Comparison of ENCODE assay signal across 23 cellular contexts in genomic region chr6:122426597-122426996, GRCh38. TPM values are rescaled to one million over a fixed set of nuclear protein-coding genes. Genes with fewer than 3 reads are reported as not detected.
A peak's percentile ranks its signal among the peaks of the same experiment; 100 is the strongest.
DNase-seq lines count a peak whose midpoint lies in the region; ATAC-seq lines count a peak whose summit lies in the region.
"Had no signal": no experiment of that assay in that cellular context is flagged by ENCODE, and none has a peak within 500 bp of the region (broad histone marks: within the 10 kb centered on the region; RNA-seq: fewer than 3 reads in every experiment).

No MANE protein-coding gene starts in this region.

- no peaks in the 10 kb centered on the region for H3K9me3 ChIP-seq in CD4-positive, CD25-positive, alpha-beta regulatory T cell (ENCODE audit: control insufficient read depth in 2 of 2, low read length in 2 of 2)
- H3K9me3 ChIP-seq in SK-N-MC (ENCODE audit: low read depth, low read length): no peaks in the 10 kb centered on the region
- H3K9me3 ChIP-seq in naive thymus-derived CD4-positive, alpha-beta T cell (ENCODE audit: control insufficient read depth in 2 of 3, low read length in 3 of 3): no peaks in the 10 kb centered on the region
- H3K9me3 ChIP-seq: BLaER1 treated with 17β-estradiol and CSF1 and Interleukin-3, amounts not matched to agents 10 nM and 100 nM; SJCRH30 had no signal

- H3K27me3 ChIP-seq in CD4-positive, CD25-positive, alpha-beta regulatory T cell (ENCODE audit: control insufficient read depth, insufficient read depth, low read length): no peaks in the 10 kb centered on the region
- no peaks in the 10 kb centered on the region for H3K27me3 ChIP-seq in naive thymus-derived CD4-positive, alpha-beta T cell (ENCODE audit: control insufficient read depth in 2 of 2, insufficient read depth in 2 of 2, low read length in 2 of 2)
- H3K27me3 ChIP-seq: BLaER1 treated with 17β-estradiol and CSF1 and Interleukin-3, amounts not matched to agents 10 nM and 100 nM; SJCRH30 had no signal

- POLR2A ChIA-PET in naive thymus-derived CD4-positive, alpha-beta T cell (lab: Charles Lee): interaction anchor here (0.7 to 1.3 kb wide), 2 partner anchors 9 to 10 kb away, joined by 3 to 4 read pairs; no protein-coding TSS in a partner anchor

- H3K27ac Mint-ChIP-seq in activated T-cell treated with anti-CD3 and anti-CD28 coated beads, Interleukin-2, amount 50 U/mL, for 72 hours: peak overlapping the region; percentile 72
- peak overlapping the region in 2 of 3 donors; percentile 13 to 72 for H3K27ac Mint-ChIP-seq in CD4-positive, CD25-positive, alpha-beta regulatory T cell
- peak overlapping the region in 5 of 9 donors; percentile 25 to 49 (median 29) for H3K27ac Mint-ChIP-seq in naive thymus-derived CD4-positive, alpha-beta T cell
- H3K27ac Mint-ChIP-seq: GM23338, H9 had no signal

- H3K27me3 Mint-ChIP-seq in activated T-cell treated with anti-CD3 and anti-CD28 coated beads, Interleukin-2, amount 50 U/mL, for 72 hours (ENCODE audit: low read depth): no peaks in the 10 kb centered on the region
- no peaks in the 10 kb centered on the region for H3K27me3 Mint-ChIP-seq in activated T-cell treated with anti-CD3 and anti-CD28 coated beads, Interleukin-2, amount 50 U/mL, for 4 hours (ENCODE audit: low read depth)
- no peaks in the 10 kb centered on the region for H3K27me3 Mint-ChIP-seq in CD4-positive, CD25-positive, alpha-beta regulatory T cell
- no peaks in the 10 kb centered on the region for H3K27me3 Mint-ChIP-seq in naive thymus-derived CD4-positive, alpha-beta T cell
- H3K27me3 Mint-ChIP-seq: CD4-positive, alpha-beta memory T cell had no signal

- no peaks in the 10 kb centered on the region for H3K4me1 ChIP-seq in CD4-positive, CD25-positive, alpha-beta regulatory T cell (ENCODE audit: control insufficient read depth, insufficient read depth, low read length, poor library complexity, severe bottlenecking)
- no peaks in the 10 kb centered on the region for H3K4me1 ChIP-seq in naive thymus-derived CD4-positive, alpha-beta T cell (ENCODE audit: control insufficient read depth in 2 of 2, insufficient read depth in 2 of 2, low read length in 2 of 2)
- H3K4me1 ChIP-seq: SJCRH30 had no signal

- peaks cover 11 to 40% of the 10 kb centered on the region in 2 donors for H3K36me3 Mint-ChIP-seq in activated T-cell treated with anti-CD3 and anti-CD28 coated beads, Interleukin-2, amount 50 U/mL, for 72 hours (ENCODE audit: insufficient read depth in 2 of 2)
- H3K36me3 Mint-ChIP-seq in activated T-cell treated with anti-CD3 and anti-CD28 coated beads, Interleukin-2, amount 50 U/mL, for 4 hours (ENCODE audit: insufficient read depth): peaks cover 53% of the 10 kb centered on the region
- H3K36me3 Mint-ChIP-seq in CD4-positive, CD25-positive, alpha-beta regulatory T cell: peaks cover 49% of the 10 kb centered on the region
- peaks cover 16 to 76% (median 46%) of the 10 kb centered on the region in 5 donors for H3K36me3 Mint-ChIP-seq in naive thymus-derived CD4-positive, alpha-beta T cell

- no peak overlapping the region for H3K4me3 Mint-ChIP-seq in activated T-cell treated with anti-CD3 and anti-CD28 coated beads, Interleukin-2, amount 50 U/mL, for 72 hours
- no peak overlapping the region for H3K4me3 Mint-ChIP-seq in activated T-cell treated with anti-CD3 and anti-CD28 coated beads, Interleukin-2, amount 50 U/mL, for 4 hours
- no peak overlapping the region for H3K4me3 Mint-ChIP-seq in CD4-positive, CD25-positive, alpha-beta regulatory T cell
- no peak overlapping the region for H3K4me3 Mint-ChIP-seq in naive thymus-derived CD4-positive, alpha-beta T cell
- H3K4me3 Mint-ChIP-seq: CD4-positive, alpha-beta memory T cell; GM23338; H9 had no signal

- intact Hi-C loops in naive thymus-derived CD4-positive, alpha-beta T cell (cut with micrococcal nuclease): loop anchor here in 1 of 2 donors (2.0 kb wide), 1 partner anchor 46 kb away; no protein-coding TSS in a partner anchor

- peaks cover 39% of the 10 kb centered on the region for H3K36me3 ChIP-seq in CD4-positive, CD25-positive, alpha-beta regulatory T cell (ENCODE audit: control insufficient read depth, insufficient read depth, low read length)
- H3K36me3 ChIP-seq in SK-N-MC (ENCODE audit: insufficient read depth, low read length): peaks cover 90% of the 10 kb centered on the region
- H3K36me3 ChIP-seq in naive thymus-derived CD4-positive, alpha-beta T cell (ENCODE audit: control insufficient read depth in 2 of 3, insufficient read depth in 3 of 3, low read length in 3 of 3): peaks cover 0 to 44% (median 15%) of the 10 kb centered on the region in 3 experiments

- peaks cover 9% of the 10 kb centered on the region for H3K4me1 Mint-ChIP-seq in activated T-cell treated with anti-CD3 and anti-CD28 coated beads, Interleukin-2, amount 50 U/mL, for 72 hours (ENCODE audit: low read depth)
- H3K4me1 Mint-ChIP-seq in activated T-cell treated with anti-CD3 and anti-CD28 coated beads, Interleukin-2, amount 50 U/mL, for 4 hours (ENCODE audit: low read depth): peaks cover 3% of the 10 kb centered on the region
- peaks cover under 1 to 13% (median 11%) of the 10 kb centered on the region in 4 donors for H3K4me1 Mint-ChIP-seq in CD4-positive, CD25-positive, alpha-beta regulatory T cell
- H3K4me1 Mint-ChIP-seq in naive thymus-derived CD4-positive, alpha-beta T cell: peaks cover 5 to 31% (median 15%) of the 10 kb centered on the region in 7 donors
- H3K4me1 Mint-ChIP-seq: CD4-positive, alpha-beta memory T cell had no signal

- no peak overlapping the region for H3K4me3 ChIP-seq in CD4-positive, CD25-positive, alpha-beta regulatory T cell (ENCODE audit: low read depth, low read length)
- no peak overlapping the region for H3K4me3 ChIP-seq in SK-N-MC
- H3K4me3 ChIP-seq in naive thymus-derived CD4-positive, alpha-beta T cell (ENCODE audit: low read length): no peak overlapping the region
- H3K4me3 ChIP-seq: BLaER1 treated with 17β-estradiol and CSF1 and Interleukin-3, amounts not matched to agents 10 nM and 100 nM; GM23338; SJCRH30 had no signal

- no peak for DNase-seq in activated T-cell treated with anti-CD3 and anti-CD28 coated beads, Interleukin-2, amount 50 U/mL, for 72 hours
- DNase-seq in activated T-cell treated with anti-CD3 and anti-CD28 coated beads, Interleukin-2, amount 50 U/mL, for 4 hours: no peak
- DNase-seq in CD4-positive, CD25-positive, alpha-beta regulatory T cell: no peak
- no peak for DNase-seq in SK-N-MC (ENCODE audit: low read depth, low spot score)
- DNase-seq in naive thymus-derived CD4-positive, alpha-beta T cell: no peak
- DNase-seq in stimulated activated CD4-positive, alpha-beta T cell treated with anti-CD3 and anti-CD28 coated beads, Interleukin-12 subunit alpha, Interleukin-12 subunit beta, amount 100 ng/mL, for 4 hours: no peak
- DNase-seq: AML-193; CD4-positive, alpha-beta memory T cell; COR-L47; DMS53; H9; KG1; MM.1S; NCI-H2029; NCI-H446 treated with DMSO at 0.1 percent for 48 hours; NCI-H526; NCI-H82; NK-92 treated with Interleukin-12 subunit alpha and Interleukin-12 subunit beta, amount 100 ng/mL, for 24 hours; PC-3; SJCRH30 had no signal

- H3K27ac ChIP-seq in CD4-positive, CD25-positive, alpha-beta regulatory T cell (ENCODE audit: insufficient read depth, low read length, poor library complexity, severe bottlenecking): no peak overlapping the region
- peak overlapping the region; percentile 20; the same call in 1 of the 2 replicates for H3K27ac ChIP-seq in SK-N-MC
- H3K27ac ChIP-seq in naive thymus-derived CD4-positive, alpha-beta T cell (ENCODE audit: low read depth, low read length): no peak overlapping the region
- H3K27ac ChIP-seq: BLaER1 treated with 17β-estradiol and CSF1 and Interleukin-3, amounts not matched to agents 10 nM and 100 nM; SJCRH30 had no signal

- no peak overlapping the region for H3K9ac ChIP-seq in SK-N-MC (ENCODE audit: insufficient read length)
- H3K9ac ChIP-seq: BLaER1 treated with 17β-estradiol and CSF1 and Interleukin-3, amounts not matched to agents 10 nM and 100 nM had no signal

- no peak for ATAC-seq in activated T-cell treated with anti-CD3 and anti-CD28 coated beads, Interleukin-2, amount 50 U/mL, for 72 hours (replicated peaks in 1 of 2)
- no peak for ATAC-seq in activated T-cell treated with anti-CD3 and anti-CD28 coated beads, Interleukin-2, amount 50 U/mL, for 4 hours
- no peak for ATAC-seq in CD4-positive, CD25-positive, alpha-beta regulatory T cell (ENCODE audit: low read depth in 2 of 2)
- ATAC-seq in naive thymus-derived CD4-positive, alpha-beta T cell: no peak
- no peak for ATAC-seq in GM21381 (IDR thresholded peaks at IDR 0.05; ENCODE audit: unreplicated experiment)
- ATAC-seq: GM23338, PC-3 had no signal

- no peaks in the 10 kb centered on the region for H3K9me3 Mint-ChIP-seq in activated T-cell treated with anti-CD3 and anti-CD28 coated beads, Interleukin-2, amount 50 U/mL, for 72 hours
- no peaks in the 10 kb centered on the region for H3K9me3 Mint-ChIP-seq in activated T-cell treated with anti-CD3 and anti-CD28 coated beads, Interleukin-2, amount 50 U/mL, for 4 hours
- no peaks in the 10 kb centered on the region for H3K9me3 Mint-ChIP-seq in CD4-positive, CD25-positive, alpha-beta regulatory T cell
- H3K9me3 Mint-ChIP-seq in naive thymus-derived CD4-positive, alpha-beta T cell: no peaks in the 10 kb centered on the region
- H3K9me3 Mint-ChIP-seq: CD4-positive, alpha-beta memory T cell; GM23338; H9 had no signal

- CTCF ChIA-PET in naive thymus-derived CD4-positive, alpha-beta T cell (lab: Charles Lee): no interaction called here

RNA-seq across cellular contexts. Expression of gene HSF2, which starts 27.1 kb away (rescaled TPM):
- total RNA-seq in activated T-cell treated with anti-CD3 and anti-CD28 coated beads, Interleukin-2, amount 50 U/mL, for 72 hours: 10 to 100 TPM; 15.1 to 20.0 TPM
- total RNA-seq in activated T-cell treated with anti-CD3 and anti-CD28 coated beads, Interleukin-2, amount 50 U/mL, for 4 hours: 10 to 100 TPM; 15.2 to 19.1 (median 18.0) TPM
- total RNA-seq in CD4-positive, CD25-positive, alpha-beta regulatory T cell: 18.5 TPM
- 10 to 100 TPM; 12.5 to 24.6 (median 19.7) TPM for polyA plus RNA-seq in CD4-positive, CD25-positive, alpha-beta regulatory T cell
- 10 to 100 TPM; 12.5 to 32.4 (median 26.5) TPM for total RNA-seq in naive thymus-derived CD4-positive, alpha-beta T cell
- polyA plus RNA-seq in naive thymus-derived CD4-positive, alpha-beta T cell: 10 to 100 TPM; 18.1 to 45.4 TPM

RNA-seq across cellular contexts. Expression of gene SERINC1, which starts 45.0 kb away (rescaled TPM):
- total RNA-seq in activated T-cell treated with anti-CD3 and anti-CD28 coated beads, Interleukin-2, amount 50 U/mL, for 72 hours: 10 to 100 TPM; 61.3 to 78.2 TPM
- total RNA-seq in activated T-cell treated with anti-CD3 and anti-CD28 coated beads, Interleukin-2, amount 50 U/mL, for 4 hours: 10 to 100 TPM; 40.0 to 56.8 (median 46.7) TPM
- total RNA-seq in CD4-positive, CD25-positive, alpha-beta regulatory T cell: 150 TPM
- 100 to 1,000 TPM; 139 to 193 (median 173) TPM for polyA plus RNA-seq in CD4-positive, CD25-positive, alpha-beta regulatory T cell
- 100 to 1,000 TPM in 4 of 5 experiments, 10 to 100 TPM in 1; 63.7 to 139 (median 130) TPM for total RNA-seq in naive thymus-derived CD4-positive, alpha-beta T cell
- polyA plus RNA-seq in naive thymus-derived CD4-positive, alpha-beta T cell: 100 to 1,000 TPM; 117 to 141 TPM
